ENCODE assay signal across 1 cellular context in genomic region chr4:54120517-54120916, GRCh38.
TF ChIP-seq lines count a peak whose summit lies in the region.

No MANE protein-coding gene starts in this region.

TF ChIP-seq in HepG2, 621 proteins besides CTCF, POLR2A, EP300 and RAD21:
- no peak for TF ChIP-seq KLF11 (CRISPR knock-in tag; IDR thresholded peaks at IDR 0.05)
- 0 out of 2 replicates have a peak, but pooled peaks have one; percentile 10 for TF ChIP-seq CEBPB (IDR thresholded peaks at IDR 0.05; ENCODE audit: borderline replicate concordance, low read depth, low read length)
